ENCODE assay signal across 8 cellular contexts in the genomic region with DNA sequence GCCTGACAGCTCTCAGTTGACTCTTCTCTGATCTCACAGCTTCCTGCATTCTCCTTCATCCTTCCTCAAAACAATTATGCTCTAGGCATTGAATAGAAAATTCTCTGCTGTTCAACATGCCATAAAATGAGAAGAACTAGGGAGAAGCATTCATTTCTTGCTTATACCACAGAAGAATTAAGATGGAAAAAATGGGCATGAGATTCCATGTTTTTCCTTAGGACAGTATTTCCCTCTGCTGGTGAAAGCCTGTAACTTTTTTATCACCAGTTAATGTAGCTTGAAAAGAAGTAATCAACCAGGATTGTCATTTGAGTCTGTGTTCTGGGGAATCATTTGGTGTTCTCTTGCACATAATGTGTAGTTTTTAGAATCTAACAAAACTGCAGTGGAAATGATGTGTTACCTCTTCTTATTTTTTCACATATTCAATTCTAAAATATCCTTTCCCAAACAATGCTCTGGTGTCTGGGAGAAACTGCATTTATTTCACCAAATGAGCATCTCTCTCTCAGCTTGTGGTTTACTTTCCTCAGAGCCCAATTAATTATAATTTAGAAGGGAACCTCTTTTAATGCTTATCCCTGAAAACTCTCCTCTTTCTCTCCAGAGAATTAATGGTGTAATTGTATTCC.
DNase-seq lines count a peak whose midpoint lies in the region; FAIRE-seq and TF ChIP-seq lines count a peak whose summit lies in the region.

No MANE protein-coding gene starts in this region.

- no peak overlapping the region for H3K4me3 ChIP-seq in choroid plexus epithelial cell (ENCODE audit: low read depth, low read length)

- TF ChIP-seq CTCF in choroid plexus epithelial cell (conservative IDR thresholded peaks at IDR 0.05; ENCODE audit: low read depth, low read length), result peak; percentile 66

- DNase-seq in D341Med (ENCODE audit: low spot score) (peak; percentile 35), NCI-H1105 (lab: John Stamatoyannopoulos, UW) (peak; percentile 12), choroid plexus epithelial cell (ENCODE audit: low read depth) (peak; percentile 87), middle frontal gyrus (ENCODE audit: extremely low spot score, low spot score) (peak; percentile 21), GM12892 (ENCODE audit: insufficient read length) (no peak), OCI-M2 (lab: John Stamatoyannopoulos, UW; ENCODE audit: unreplicated experiment) (no peak), NOMO-1 (lab: John Stamatoyannopoulos, UW; ENCODE audit: unreplicated experiment in 2 of 2) (no peak)
- DNase-seq in activated naive CD4-positive, alpha-beta T cell treated with Interleukin-2 at 50 U/mL for 16 hours, result no peak

- no peak for TF ChIP-seq POLR2A in GM12892 (IDR thresholded peaks at IDR 0.05; ENCODE audit: low read depth, low read length)

- FAIRE-seq in GM12892 (lab: Jason Lieb, UNC), result no peak

Comparison
In these comparisons a context has a peak if more than half of its experiments do, and no peak if none do; other contexts are left out.
1. DNase-seq: peak in D341Med (single experiment), NCI-H1105 (single experiment), choroid plexus epithelial cell (single experiment) and middle frontal gyrus (single experiment); none in GM12892 (single experiment), activated naive CD4-positive, alpha-beta T cell treated with Interleukin-2 at 50 U/mL for 16 hours (single experiment), OCI-M2 (single experiment) and NOMO-1 (0 of 2).